ENCODE assay signal across 8 cellular contexts in the genomic region with DNA sequence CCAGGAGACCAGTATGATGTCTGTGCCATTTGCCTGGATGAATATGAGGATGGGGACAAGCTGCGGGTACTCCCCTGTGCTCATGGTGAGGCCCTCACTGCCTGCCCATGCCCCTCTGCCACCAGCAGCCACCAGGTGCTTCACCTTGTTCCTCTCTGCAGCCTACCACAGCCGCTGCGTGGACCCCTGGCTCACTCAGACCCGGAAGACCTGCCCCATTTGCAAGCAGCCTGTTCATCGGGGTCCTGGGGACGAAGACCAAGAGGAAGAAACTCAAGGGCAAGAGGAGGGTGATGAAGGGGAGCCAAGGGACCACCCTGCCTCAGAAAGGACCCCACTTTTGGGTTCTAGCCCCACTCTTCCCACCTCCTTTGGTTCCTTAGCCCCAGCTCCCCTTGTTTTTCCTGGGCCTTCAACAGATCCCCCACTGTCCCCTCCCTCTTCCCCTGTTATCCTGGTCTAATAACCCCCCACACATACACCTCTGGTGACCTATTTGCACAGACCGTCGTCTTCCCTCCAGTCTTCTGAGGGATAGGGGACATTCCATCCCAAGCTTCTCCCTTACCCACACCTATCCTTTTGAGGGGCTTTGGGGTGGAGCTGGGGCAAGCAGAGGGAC. TPM values are rescaled to one million over a fixed set of nuclear protein-coding genes. Genes with fewer than 3 reads are reported as not detected.
DNase-seq lines count a peak whose midpoint lies in the region; ATAC-seq and TF ChIP-seq lines count a peak whose summit lies in the region.

No MANE protein-coding gene starts in this region.

- H3K9ac ChIP-seq in parathyroid adenoma, result no peak overlapping the region

- DNase-seq in Calu3 (no peak), RWPE1 (ENCODE audit: low spot score) (no peak), COR-L47 (lab: John Stamatoyannopoulos, UW) (no peak), anterior cingulate cortex (lab: John Stamatoyannopoulos, UW) (no peak)
- DNase-seq in effector memory CD4-positive, alpha-beta T cell, result no peak

- peak overlapping the region; percentile 46 for H3K4me3 ChIP-seq in effector memory CD4-positive, alpha-beta T cell (ENCODE audit: insufficient read depth, low read depth, low read length, poor library complexity, severe bottlenecking)
- no peak overlapping the region for H3K4me3 ChIP-seq in parathyroid adenoma (ENCODE audit: low read depth, low read length)

- no peaks in the 10 kb centered on the region for H3K9me3 Mint-ChIP-seq in Calu3 (ENCODE audit: low read depth, unreplicated experiment)

- intact Hi-C loops in Calu3 (cut with micrococcal nuclease; ENCODE audit: unreplicated experiment), result no loop called here

- H3K27me3 ChIP-seq in effector memory CD4-positive, alpha-beta T cell (replicated peaks; ENCODE audit: control insufficient read depth, insufficient read depth, low read length, poor library complexity, severe bottlenecking), result no peaks in the 10 kb centered on the region
- no peaks in the 10 kb centered on the region for H3K27me3 ChIP-seq in parathyroid adenoma (ENCODE audit: control insufficient read depth, insufficient read depth, low read length)

- H3K27me3 Mint-ChIP-seq in Calu3 (ENCODE audit: unreplicated experiment), result no peaks in the 10 kb centered on the region

- CTCF ChIA-PET in Calu3 (lab: Charles Lee) (no interaction called here), RWPE1 (lab: Yijun Ruan, JAX) (interaction anchor here (0.9 kb wide), 1 partner anchor 24 kb away, joined by 3 read pairs; no protein-coding TSS in a partner anchor)

- H3K9me3 ChIP-seq in effector memory CD4-positive, alpha-beta T cell (ENCODE audit: control insufficient read depth, low read length), result no peaks in the 10 kb centered on the region
- no peaks in the 10 kb centered on the region for H3K9me3 ChIP-seq in parathyroid adenoma (ENCODE audit: control insufficient read depth, low read length)

- peak overlapping the region; percentile 89 for H3K4me3 Mint-ChIP-seq in Calu3 (ENCODE audit: low read depth, unreplicated experiment)

- no peak overlapping the region for H3K4me2 ChIP-seq in parathyroid adenoma (ENCODE audit: low read length)

- peaks cover 33% of the 10 kb centered on the region for H3K36me3 ChIP-seq in effector memory CD4-positive, alpha-beta T cell (ENCODE audit: control insufficient read depth, insufficient read depth, low read length)
- no peaks in the 10 kb centered on the region for H3K36me3 ChIP-seq in parathyroid adenoma (ENCODE audit: control insufficient read depth, insufficient read depth, low read length)

- H2AFZ ChIP-seq in parathyroid adenoma, result no peak overlapping the region

- peaks cover 31% of the 10 kb centered on the region for H3K4me1 Mint-ChIP-seq in Calu3 (ENCODE audit: low read depth, unreplicated experiment)

- H3K36me3 Mint-ChIP-seq in Calu3 (ENCODE audit: insufficient read depth, unreplicated experiment), result peaks cover 88% of the 10 kb centered on the region

- peaks cover 16% of the 10 kb centered on the region for H3K79me2 ChIP-seq in parathyroid adenoma

- POLR2A ChIA-PET in RWPE1 (lab: Yijun Ruan, JAX; ENCODE audit: low non-redundant PET), result interaction anchor here (1.3 kb wide), 1 partner anchor 25 kb away, joined by 3 read pairs; no protein-coding TSS in a partner anchor

- H3K27ac Mint-ChIP-seq in Calu3 (ENCODE audit: unreplicated experiment), result peak overlapping the region; percentile 84

- no TSS peak for BruUV-seq in Calu3 (replicated peaks; lab: Mats Ljungman, UMichigan)

- H3K4me1 ChIP-seq in effector memory CD4-positive, alpha-beta T cell (ENCODE audit: control insufficient read depth, insufficient read depth, low read length, poor library complexity, severe bottlenecking), result peaks cover 60% of the 10 kb centered on the region
- peaks cover 15% of the 10 kb centered on the region for H3K4me1 ChIP-seq in parathyroid adenoma

- H3K27ac ChIP-seq in RWPE1, result peak overlapping the region; percentile 100
- H3K27ac ChIP-seq in effector memory CD4-positive, alpha-beta T cell (ENCODE audit: insufficient read depth, low read length, poor library complexity, severe bottlenecking), result peak overlapping the region; percentile 94
- peak overlapping the region; percentile 16 for H3K27ac ChIP-seq in parathyroid adenoma

- no peak for TF ChIP-seq CTCF in Calu3 (IDR thresholded peaks at IDR 0.05; ENCODE audit: unreplicated experiment)
- no peak for TF ChIP-seq CTCF in RWPE1 (conservative IDR thresholded peaks at IDR 0.05; ENCODE audit: low read depth)
- no peak for TF ChIP-seq CTCF in parathyroid adenoma (IDR thresholded peaks at IDR 0.05)

- ATAC-seq in GM18907 (IDR thresholded peaks at IDR 0.05; ENCODE audit: unreplicated experiment) (no peak), GM18519 (IDR thresholded peaks at IDR 0.05; ENCODE audit: low FRiP score, unreplicated experiment) (no peak)

RNA-seq across cellular contexts. Expression of a gene that starts 3.7 kb away (rescaled TPM):
- 580 and 605 TPM in 2 replicates for total RNA-seq in Calu3 (2022)

RNA-seq across cellular contexts. Expression of a gene that starts 4.6 kb away (rescaled TPM):
- total RNA-seq in Calu3 (2022), result 65.2 and 77.0 TPM in 2 replicates

RNA-seq across cellular contexts. Expression of a gene that starts 4.8 kb away (rescaled TPM):
- total RNA-seq in Calu3 (2022), result 37.7 and 38.4 TPM in 2 replicates

RNA-seq across cellular contexts. Expression of a gene that starts 6.3 kb away (rescaled TPM):
- 12.3 and 12.9 TPM in 2 replicates for total RNA-seq in Calu3 (2022)

RNA-seq across cellular contexts. Expression of a gene that starts 12.6 kb away (rescaled TPM):
- not detected in 2 replicates for total RNA-seq in Calu3 (2022)

Comparison
In these comparisons a context has a peak if more than half of its experiments do, and no peak if none do; other contexts are left out.
1. H3K27ac ChIP-seq: peak in every context shown above with its lines; median percentile 100 in RWPE1; 94 in effector memory CD4-positive, alpha-beta T cell; 16 in parathyroid adenoma.